In the genomic region with DNA sequence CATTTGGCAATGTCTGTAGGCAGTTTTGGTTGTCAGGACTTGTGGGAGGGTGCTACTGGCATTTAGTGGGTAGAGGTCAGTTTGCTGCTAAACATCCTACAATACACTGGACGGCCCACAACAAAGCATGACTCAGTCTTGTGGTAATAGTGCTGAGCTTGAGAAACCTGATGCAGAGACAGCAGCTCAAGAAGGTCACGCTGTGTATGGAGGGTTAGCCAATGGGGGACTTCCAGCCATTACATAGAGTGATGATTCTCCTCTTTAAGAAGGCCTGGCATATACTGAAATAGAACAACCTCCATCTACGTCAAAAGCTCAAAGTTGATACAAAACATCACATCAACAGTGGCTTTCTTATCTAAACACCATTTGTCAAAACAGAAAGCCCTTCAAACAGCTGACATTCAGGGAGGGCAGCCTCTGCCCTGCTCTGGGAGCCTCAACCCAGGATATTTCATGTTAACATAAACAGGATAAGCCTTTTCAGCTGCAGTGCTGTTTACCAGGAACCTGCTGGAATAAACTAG, we compare ENCODE assay signal across 10 cellular contexts.
DNase-seq lines count a peak whose midpoint lies in the region; ATAC-seq and TF ChIP-seq lines count a peak whose summit lies in the region.
"Had no signal": no experiment of that assay in that cellular context is flagged by ENCODE, and none has a peak within 500 bp of the region (broad histone marks: within the 10 kb centered on the region; RNA-seq: fewer than 3 reads in every experiment).

No MANE protein-coding gene starts in this region.

- H3K27ac ChIP-seq in lung (ENCODE audit: low read depth in 1 of 2, low read length in 1 of 2): peak overlapping the region in 1 of 2 donors; percentile 78
- H3K27ac ChIP-seq: pancreas had no signal

- CTCF ChIA-PET in Caco-2 (lab: Charles Lee): interaction anchor here (0.6 kb wide), 1 partner anchor 19 kb away, joined by 3 read pairs; no protein-coding TSS in a partner anchor

- H3K9me3 ChIP-seq in lung (ENCODE audit: control insufficient read depth in 2 of 2, insufficient read depth in 1 of 2, low read length in 1 of 2) (no peaks in the 10 kb centered on the region), Caco-2 (no peaks in the 10 kb centered on the region)
- H3K9me3 ChIP-seq: pancreas had no signal

- 45 to 66% methylated on average over 3 of the region's 3 CpGs for WGBS in lung, 2 donors

- ATAC-seq in lung (ENCODE audit: insufficient read depth, low FRiP score): peak; percentile 58
- ATAC-seq in GM18870 (IDR thresholded peaks at IDR 0.05; ENCODE audit: unreplicated experiment): no peak
- ATAC-seq: activated T-cell treated with anti-CD3 and anti-CD28 coated beads, Interleukin-2, amount 50 U/mL, for 4 hours had no signal

- no peaks in the 10 kb centered on the region for H3K36me3 ChIP-seq in lung (ENCODE audit: control insufficient read depth in 2 of 2, insufficient read depth in 2 of 2, low read length in 2 of 2)
- no peaks in the 10 kb centered on the region for H3K36me3 ChIP-seq in Caco-2 (ENCODE audit: control insufficient read depth, insufficient read depth, low read length)
- H3K36me3 ChIP-seq: pancreas had no signal

- no TSS peak for BruUV-seq in Caco-2 (replicated peaks; lab: Mats Ljungman, UMichigan)

- H3K4me3 ChIP-seq in AG09309 (ENCODE audit: control insufficient read depth, low read depth, low read length) (no peak overlapping the region), lung (no peak overlapping the region), Caco-2 (ENCODE audit: low read depth, low read length) (no peak overlapping the region)
- H3K4me3 ChIP-seq: pancreas had no signal

- H3K9me3 Mint-ChIP-seq in HFFc6: no peaks in the 10 kb centered on the region
- no peaks in the 10 kb centered on the region for H3K9me3 Mint-ChIP-seq in Caco-2 (ENCODE audit: unreplicated experiment)
- H3K9me3 Mint-ChIP-seq: activated T-cell treated with anti-CD3 and anti-CD28 coated beads, Interleukin-2, amount 50 U/mL, for 4 hours had no signal

- TF ChIP-seq CTCF in AG09309 (IDR thresholded peaks at IDR 0.05; ENCODE audit: control insufficient read depth, insufficient read depth, low read depth, low read length, missing control alignments) (no peak), HFFc6 (IDR thresholded peaks at IDR 0.05) (no peak), lung (IDR thresholded peaks at IDR 0.05; ENCODE audit: control extremely low read depth, extremely low read depth) (no peak), Caco-2 (IDR thresholded peaks at IDR 0.05; ENCODE audit: insufficient read depth in 1 of 2, low read depth in 1 of 2, low read length in 1 of 2, severe bottlenecking in 1 of 2, unreplicated experiment in 1 of 2) (no peak)

- POLR2A ChIA-PET in Caco-2 (lab: Charles Lee): no interaction called here

- intact Hi-C loops in Caco-2 (cut with micrococcal nuclease; ENCODE audit: unreplicated experiment): no loop called here

- H3K4me3 Mint-ChIP-seq in HFFc6 (no peak overlapping the region), Caco-2 (ENCODE audit: unreplicated experiment) (no peak overlapping the region)
- H3K4me3 Mint-ChIP-seq: activated T-cell treated with anti-CD3 and anti-CD28 coated beads, Interleukin-2, amount 50 U/mL, for 4 hours had no signal

- no peaks in the 10 kb centered on the region for H3K36me3 Mint-ChIP-seq in HFFc6 (ENCODE audit: low read depth)
- H3K36me3 Mint-ChIP-seq in Caco-2 (ENCODE audit: insufficient read depth, unreplicated experiment): no peaks in the 10 kb centered on the region

- H3K27me3 Mint-ChIP-seq in HFFc6 (ENCODE audit: insufficient read depth) (peaks cover 11% of the 10 kb centered on the region), Caco-2 (ENCODE audit: insufficient read depth, unreplicated experiment) (no peaks in the 10 kb centered on the region)

- H3K4me1 Mint-ChIP-seq in HFFc6 (ENCODE audit: low read depth): peaks cover 14% of the 10 kb centered on the region
- peaks cover 6% of the 10 kb centered on the region for H3K4me1 Mint-ChIP-seq in Caco-2 (ENCODE audit: low read depth, unreplicated experiment)

- no peaks in the 10 kb centered on the region for H3K4me1 ChIP-seq in lung (ENCODE audit: control insufficient read depth in 2 of 2, insufficient read depth in 2 of 2, low read length in 2 of 2)
- peaks cover under 1% of the 10 kb centered on the region; the same call in 1 of the 2 replicates for H3K4me1 ChIP-seq in Caco-2

- DNase-seq in AG09309 (ENCODE audit: low read depth): peak; percentile 75
- DNase-seq in HFFc6: peak; percentile 75
- DNase-seq in amniotic epithelial cell (ENCODE audit: low read depth): peak; percentile 100
- no peak for DNase-seq in lung (ENCODE audit: low spot score)
- DNase-seq in NCI-H1092 treated with DMSO at 0.1 percent for 48 hours (lab: John Stamatoyannopoulos, UW): no peak
- no peak for DNase-seq in Caco-2
- no peak for DNase-seq in HuH-7.5 (ENCODE audit: low spot score)
- DNase-seq: activated T-cell treated with anti-CD3 and anti-CD28 coated beads, Interleukin-2, amount 50 U/mL, for 4 hours; pancreas had no signal

- no peak overlapping the region for H3K27ac Mint-ChIP-seq in HFFc6
- no peak overlapping the region for H3K27ac Mint-ChIP-seq in Caco-2 (ENCODE audit: unreplicated experiment)

- H3K27me3 ChIP-seq in lung (ENCODE audit: control insufficient read depth, insufficient read depth) (no peaks in the 10 kb centered on the region), Caco-2 (replicated peaks; ENCODE audit: control insufficient read depth, insufficient read depth, low read length) (no peaks in the 10 kb centered on the region)
- H3K27me3 ChIP-seq: pancreas had no signal

Comparison
In these comparisons a context has a peak if more than half of its experiments do, and no peak if none do; other contexts are left out.
1. DNase-seq: peak in AG09309 (single experiment), HFFc6 (single experiment) and amniotic epithelial cell (single experiment); none in lung (single experiment), NCI-H1092 treated with DMSO at 0.1 percent for 48 hours (single experiment), Caco-2 (0 of 2) and HuH-7.5 (single experiment).